Comparison of ENCODE assay signal across 10 cellular contexts in genomic region chr21:16279658-16280581, GRCh38.
DNase-seq lines count a peak whose midpoint lies in the region; ATAC-seq and TF ChIP-seq lines count a peak whose summit lies in the region.
"Had no signal": no experiment of that assay in that cellular context is flagged by ENCODE, and none has a peak within 500 bp of the region (broad histone marks: within the 10 kb centered on the region; RNA-seq: fewer than 3 reads in every experiment).

No MANE protein-coding gene starts in this region.

- TF ChIP-seq CTCF in ascending aorta (IDR thresholded peaks at IDR 0.05) = no peak
- no peak for TF ChIP-seq CTCF in hepatocyte (IDR thresholded peaks at IDR 0.05; ENCODE audit: poor library complexity)
- TF ChIP-seq CTCF in psoas muscle (IDR thresholded peaks at IDR 0.05) = no peak

- peak overlapping the region; percentile 67 for H3K4me2 ChIP-seq in hepatocyte

- 53% methylated on average over 18 of the region's 18 CpGs for WGBS in hepatocyte (ENCODE audit: low lambda C conversion rate, missing lambda C conversion rate)
- 8 to 28% (median 17%) methylated on average over 18 of the region's 18 CpGs for WGBS in psoas muscle, 3 donors

- H2AFZ ChIP-seq in hepatocyte = peak overlapping the region; percentile 28

- no peaks in the 10 kb centered on the region for H3K9me2 ChIP-seq in hepatocyte (replicated peaks; ENCODE audit: insufficient read depth)

- intact Hi-C loops in ascending aorta (cut with DNase I) (no loop called here), psoas muscle (cut with DNase I) (no loop called here)

- H3K4me3 ChIP-seq in ascending aorta = peak overlapping the region; percentile 33 to 40
- no peak overlapping the region for H3K4me3 ChIP-seq in hepatocyte
- peak overlapping the region; percentile 61 for H3K4me3 ChIP-seq in psoas muscle
- no peak overlapping the region for H3K4me3 ChIP-seq in MG63

- peak overlapping the region in 1 of 2 donors; percentile 47 for H3K27ac ChIP-seq in ascending aorta
- peak overlapping the region; percentile 60 for H3K27ac ChIP-seq in hepatocyte
- H3K27ac ChIP-seq in psoas muscle = peak overlapping the region; percentile 77
- H3K27ac ChIP-seq: RWPE1 had no signal

- H3K27me3 ChIP-seq in ascending aorta (no peaks in the 10 kb centered on the region), hepatocyte (no peaks in the 10 kb centered on the region), psoas muscle (ENCODE audit: insufficient read depth in 3 of 3, low read length in 2 of 3) (no peaks in the 10 kb centered on the region), MG63 (no peaks in the 10 kb centered on the region)

- in situ Hi-C loops in KBM-7 (cut with MboI; ENCODE audit: low pct_unique_long_range_greater_than_20kb, low sequenced_read_pairs) = no loop called here

- no peaks in the 10 kb centered on the region for H3K36me3 ChIP-seq in ascending aorta
- no peaks in the 10 kb centered on the region for H3K36me3 ChIP-seq in hepatocyte (replicated peaks; ENCODE audit: insufficient read depth, low read depth)
- no peaks in the 10 kb centered on the region for H3K36me3 ChIP-seq in psoas muscle (ENCODE audit: insufficient read depth in 1 of 2, low read depth in 1 of 2)
- peaks cover 11% of the 10 kb centered on the region for H3K36me3 ChIP-seq in MG63

- DNase-seq in EH (ENCODE audit: low read depth) (peak; percentile 10), ascending aorta (ENCODE audit: low spot score in 2 of 2) (no peak), hepatocyte (ENCODE audit: low spot score) (peak; percentile 33), psoas muscle (peak; percentile 19 to 52), HUDEP-2 (lab: John Stamatoyannopoulos, UW; ENCODE audit: unreplicated experiment in 76 of 76) (no peak), UCSD-AML1 (lab: John Stamatoyannopoulos, UW; ENCODE audit: unreplicated experiment) (no peak), MG63 (no peak), KBM-7 (no peak)
- DNase-seq: GF-D8 had no signal

- peaks cover 0 to 5% of the 10 kb centered on the region in 2 donors for H3K4me1 ChIP-seq in ascending aorta
- H3K4me1 ChIP-seq in hepatocyte (ENCODE audit: insufficient read depth) = peaks cover 19% of the 10 kb centered on the region
- H3K4me1 ChIP-seq in psoas muscle = peaks cover 24% of the 10 kb centered on the region

- no peaks in the 10 kb centered on the region for H3K79me2 ChIP-seq in hepatocyte

- H4K20me1 ChIP-seq in hepatocyte (ENCODE audit: insufficient read depth, poor library complexity, severe bottlenecking) = no peaks in the 10 kb centered on the region

- H3K9me3 ChIP-seq in ascending aorta (no peaks in the 10 kb centered on the region), hepatocyte (ENCODE audit: low read depth) (no peaks in the 10 kb centered on the region), psoas muscle (no peaks in the 10 kb centered on the region), MG63 (no peaks in the 10 kb centered on the region)

- peak; percentile 80 to 88 (median 86) for ATAC-seq in psoas muscle

Comparison
In these comparisons a context has a peak if more than half of its experiments do, and no peak if none do; other contexts are left out.
1. DNase-seq: peak in EH (single experiment), hepatocyte (single experiment) and psoas muscle (2 of 2); none in ascending aorta (0 of 2), HUDEP-2 (0 of 76), UCSD-AML1 (single experiment), MG63 (single experiment) and KBM-7 (single experiment).
2. H3K4me3 ChIP-seq: peak in ascending aorta (2 of 2) and psoas muscle (single experiment); none in hepatocyte (single experiment) and MG63 (single experiment).